In genomic region chr1:160046494-160047115, GRCh38 we compare ENCODE assay signal across 8 cellular contexts. TPM values are rescaled to one million over a fixed set of nuclear protein-coding genes. Genes with fewer than 3 reads are reported as not detected.
A peak's percentile ranks its signal among the peaks of the same experiment; 100 is the strongest.
DNase-seq lines count a peak whose midpoint lies in the region; ATAC-seq, FAIRE-seq and TF ChIP-seq lines count a peak whose summit lies in the region.

No MANE protein-coding gene starts in this region.

- peaks cover 6% of the 10 kb centered on the region for H3K27me3 Mint-ChIP-seq in activated naive CD8-positive, alpha-beta T cell
- H3K27me3 Mint-ChIP-seq in glutamatergic neuron (ENCODE audit: unreplicated experiment) = peaks cover 8% of the 10 kb centered on the region

- TF ChIP-seq EP300 in A549 (IDR thresholded peaks at IDR 0.05) = no peak

- WGBS in A549 (ENCODE audit: missing lambda C conversion rate) = 13% methylated on average over 11 of the region's 11 CpGs
- 4 to 5% methylated on average over 11 of the region's 11 CpGs for WGBS in pancreas, 2 donors

- H3K4me3 ChIP-seq in A549 (0 out of 3 replicates have a peak overlapping the region, but pooled peaks have one; percentile 17), OCI-LY3 (ENCODE audit: low read length) (peak overlapping the region; percentile 81), pancreas (peak overlapping the region in 1 of 4 donors; percentile 19)

- H3K4me1 ChIP-seq in A549 (peaks cover 8% of the 10 kb centered on the region; the same call in 2 of the 3 replicates), OCI-LY3 (ENCODE audit: low read length) (peaks cover 14% of the 10 kb centered on the region), pancreas (peaks cover 0 to 7% (median 0%) of the 10 kb centered on the region in 3 donors)

- CTCF ChIA-PET in A549 (lab: Yijun Ruan, JAX) = interaction anchor here (1.0 to 15.0 kb wide), 27 partner anchors 9 to 331 kb away, joined by 3 to 258 read pairs (median 5); partner anchors contain the start of genes KCNJ10, KCNJ9 and PIGM
- CTCF ChIA-PET in GM10248 (lab: Yijun Ruan, JAX) = interaction anchor here (0.7 to 45.2 kb wide), 35 partner anchors 10 to 332 kb away, joined by 3 to 983 read pairs (median 5); partner anchors contain the start of genes IGSF8, KCNJ10, KCNJ9 and PIGM

- H3K4me2 ChIP-seq in A549 (peak overlapping the region; percentile 68), OCI-LY3 (ENCODE audit: low read length) (peak overlapping the region; percentile 97)

- FAIRE-seq in A549 (lab: Jason Lieb, UNC) (no peak), pancreas (lab: Jason Lieb, UNC) (no peak)

- POLR2A ChIA-PET in A549 (lab: Yijun Ruan, JAX) = no interaction called here
- POLR2A ChIA-PET in GM10248 (lab: Yijun Ruan, JAX) = no interaction called here

- no peak overlapping the region for H3K27ac ChIP-seq in A549
- peak overlapping the region; percentile 13; the same call in 1 of the 2 replicates for H3K27ac ChIP-seq in OCI-LY3 (ENCODE audit: low read length)
- peak overlapping the region in 1 of 4 donors; percentile 17 for H3K27ac ChIP-seq in pancreas

- H3K27me3 ChIP-seq in OCI-LY3 (ENCODE audit: low read depth, low read length) = peaks cover 39% of the 10 kb centered on the region
- no peaks in the 10 kb centered on the region for H3K27me3 ChIP-seq in pancreas

- H3K4me1 Mint-ChIP-seq in activated naive CD8-positive, alpha-beta T cell (ENCODE audit: low read depth) = peaks cover 11% of the 10 kb centered on the region
- peaks cover 14% of the 10 kb centered on the region for H3K4me1 Mint-ChIP-seq in glutamatergic neuron (ENCODE audit: low read depth, unreplicated experiment)

- DNase-seq in A549 (ENCODE audit: low read depth in 1 of 2, low spot score in 1 of 2) (peak; percentile 26 to 75), GM10248 (ENCODE audit: extremely low spot score) (peak; percentile 82), glutamatergic neuron (peak; percentile 57), pancreas (peak; percentile 68 to 81 (median 75)), GDM1 (lab: John Stamatoyannopoulos, UW) (no peak)

- peak overlapping the region; percentile 61 for H3K9ac ChIP-seq in OCI-LY3 (ENCODE audit: low read length)

- TF ChIP-seq RAD21 in A549 (conservative IDR thresholded peaks at IDR 0.05 in 1 of 2, IDR thresholded peaks at IDR 0.05 in 1 of 2) = peak; percentile 67 to 71

- H3K36me3 ChIP-seq in OCI-LY3 (replicated peaks; ENCODE audit: low read depth, low read length) = no peaks in the 10 kb centered on the region
- H3K36me3 ChIP-seq in pancreas = no peaks in the 10 kb centered on the region

- H3K27ac Mint-ChIP-seq in activated naive CD8-positive, alpha-beta T cell = peak overlapping the region; percentile 31
- H3K27ac Mint-ChIP-seq in glutamatergic neuron (ENCODE audit: unreplicated experiment) = no peak overlapping the region

- TF ChIP-seq CTCF in A549 (IDR thresholded peaks at IDR 0.05) = peak; percentile 72
- peak; percentile 67 for TF ChIP-seq CTCF in GM10248 (IDR thresholded peaks at IDR 0.05; ENCODE audit: control extremely low read depth, extremely low read depth, low read depth, missing control alignments)
- peak; percentile 93 for TF ChIP-seq CTCF in OCI-LY3 (IDR thresholded peaks at IDR 0.05; ENCODE audit: low read depth, low read length)
- peak; percentile 59 for TF ChIP-seq CTCF in glutamatergic neuron (IDR thresholded peaks at IDR 0.05; ENCODE audit: partially characterized antibody, unreplicated experiment)
- peak; percentile 39 to 68 (median 54) for TF ChIP-seq CTCF in pancreas (IDR thresholded peaks at IDR 0.05)

- H3K4me3 Mint-ChIP-seq in activated naive CD8-positive, alpha-beta T cell = peak overlapping the region; percentile 81
- H3K4me3 Mint-ChIP-seq in glutamatergic neuron (ENCODE audit: unreplicated experiment) = no peak overlapping the region

- no peaks in the 10 kb centered on the region for H4K20me1 ChIP-seq in OCI-LY3 (ENCODE audit: insufficient read depth, low read length)

- ATAC-seq in A549 (peak; percentile 73 to 91), HG02981 (IDR thresholded peaks at IDR 0.05; ENCODE audit: unreplicated experiment) (peak; percentile 67), pancreas (peak; percentile 88 to 96 (median 93))

- H3K36me3 Mint-ChIP-seq in activated naive CD8-positive, alpha-beta T cell = no peaks in the 10 kb centered on the region
- no peaks in the 10 kb centered on the region for H3K36me3 Mint-ChIP-seq in glutamatergic neuron (ENCODE audit: unreplicated experiment)

- no peaks in the 10 kb centered on the region for H3K9me3 Mint-ChIP-seq in activated naive CD8-positive, alpha-beta T cell (ENCODE audit: low read depth)
- H3K9me3 Mint-ChIP-seq in glutamatergic neuron (ENCODE audit: unreplicated experiment) = peaks cover 2% of the 10 kb centered on the region

- H3K9me3 ChIP-seq in A549 (no peaks in the 10 kb centered on the region), OCI-LY3 (ENCODE audit: insufficient read depth, low read length) (no peaks in the 10 kb centered on the region), pancreas (no peaks in the 10 kb centered on the region)

- intact Hi-C loops in pancreas (cut with DNase I) = loop anchor here in 1 of 3 donors (5.0 kb wide), 1 partner anchor 36 kb away; the partner anchor contains the start of gene KCNJ9

- TF ChIP-seq POLR2A in A549 (IDR thresholded peaks at IDR 0.05; ENCODE audit: low read length) = no peak

- H2AFZ ChIP-seq in OCI-LY3 (ENCODE audit: low read depth, low read length) = peak overlapping the region; percentile 98

- no peaks in the 10 kb centered on the region for H3K79me2 ChIP-seq in OCI-LY3 (ENCODE audit: low read length)

TF ChIP-seq in A549, 52 proteins besides CTCF, POLR2A, EP300 and RAD21:
- TF ChIP-seq REST (IDR thresholded peaks at IDR 0.05) = no peak
- peak; percentile 38; the same call in 1 of the 3 replicates for TF ChIP-seq SMC3 (IDR thresholded peaks at IDR 0.05)

RNA-seq across cellular contexts. Expression of gene PIGM, which starts 14.8 kb away (rescaled TPM):
- polyA plus RNA-seq in A549 (2011; rRNA removed) (6.3 and 7.2 TPM in 2 replicates), A549 (2017; fragmentation: RNase III; extraction: RNeasy Plus Mini Kit Qiagen cat#74134 plus additional on column Dnase treatment) (4.8 to 5.3 TPM (median 5.0 TPM) in 3 replicates), pancreas (1 to 10 TPM; 2.7 to 4.2 TPM)
- polyA plus RNA-seq in A549 (2012; cell fraction: cytosol; rRNA removed) = 2.2 and 2.6 TPM in 2 replicates
- 1.5 and 2.1 TPM in 2 replicates for polyA plus RNA-seq in A549 (2012; cell fraction: nucleus; rRNA removed)
- 3.1 and 3.6 TPM in 2 replicates for polyA minus RNA-seq in A549 (2011; rRNA and poly(A)+ RNA removed)
- total RNA-seq in glutamatergic neuron (ENCODE audit: unreplicated experiment) (5.9 TPM), pancreas (1 to 10 TPM; 4.0 to 7.6 (median 5.2) TPM)

RNA-seq across cellular contexts. Expression of gene KCNJ10, which starts 23.4 kb away (rescaled TPM):
- polyA plus RNA-seq in A549 (2011; rRNA removed) (not detected in 2 replicates), A549 (2017; fragmentation: RNase III; extraction: RNeasy Plus Mini Kit Qiagen cat#74134 plus additional on column Dnase treatment) (0.05 to 0.09 TPM (median 0.05 TPM) in 3 replicates), pancreas (under 1 TPM in 1 of 2 donors, not detected in 1; 0.05 TPM)
- not detected in 2 replicates for polyA plus RNA-seq in A549 (2012; cell fraction: cytosol; rRNA removed)
- 0.07 TPM in 1 of 2 replicates, not detected in the other for polyA plus RNA-seq in A549 (2012; cell fraction: nucleus; rRNA removed)
- polyA minus RNA-seq in A549 (2011; rRNA and poly(A)+ RNA removed) = not detected in 2 replicates
- total RNA-seq in glutamatergic neuron (ENCODE audit: unreplicated experiment) (not detected), pancreas (under 1 TPM in 2 of 6 donors, not detected in 4; 0.08 to 0.09 TPM)

RNA-seq across cellular contexts. Expression of gene KCNJ9, which starts 34.7 kb away (rescaled TPM):
- polyA plus RNA-seq in A549 (2011; rRNA removed) (not detected in 2 replicates), A549 (2017; fragmentation: RNase III; extraction: RNeasy Plus Mini Kit Qiagen cat#74134 plus additional on column Dnase treatment) (not detected in 3 replicates), pancreas (under 1 TPM; 0.02 to 0.04 TPM)
- not detected in 2 replicates for polyA plus RNA-seq in A549 (2012; cell fraction: cytosol; rRNA removed)
- polyA plus RNA-seq in A549 (2012; cell fraction: nucleus; rRNA removed) = not detected in 2 replicates
- not detected in 2 replicates for polyA minus RNA-seq in A549 (2011; rRNA and poly(A)+ RNA removed)
- total RNA-seq in glutamatergic neuron (ENCODE audit: unreplicated experiment) (2.0 TPM), pancreas (not detected)

RNA-seq across cellular contexts. Expression of gene IGSF8, which starts 51.8 kb away (rescaled TPM):
- 7.3 and 8.3 TPM in 2 replicates for polyA plus RNA-seq in A549 (2011; rRNA removed)
- 12.5 and 16.2 TPM in 2 replicates for polyA plus RNA-seq in A549 (2012; cell fraction: cytosol; rRNA removed)
- polyA plus RNA-seq in A549 (2012; cell fraction: nucleus; rRNA removed) = 34.3 and 45.1 TPM in 2 replicates
- 6.3 to 8.5 TPM (median 7.8 TPM) in 3 replicates for polyA plus RNA-seq in A549 (2017; fragmentation: RNase III; extraction: RNeasy Plus Mini Kit Qiagen cat#74134 plus additional on column Dnase treatment)
- 6.4 and 6.5 TPM in 2 replicates for polyA minus RNA-seq in A549 (2011; rRNA and poly(A)+ RNA removed)
- 45.9 TPM for total RNA-seq in glutamatergic neuron (ENCODE audit: unreplicated experiment)
- 10 to 100 TPM; 12.9 to 24.5 (median 16.5) TPM for total RNA-seq in pancreas
- polyA plus RNA-seq in pancreas = 10 to 100 TPM; 24.7 TPM
